Comparison of ENCODE assay signal across 8 cellular contexts in genomic region chr6:160931378-160932343, GRCh38. TPM values are rescaled to one million over a fixed set of nuclear protein-coding genes. Genes with fewer than 3 reads are reported as not detected.
A peak's percentile ranks its signal among the peaks of the same experiment; 100 is the strongest.
DNase-seq lines count a peak whose midpoint lies in the region; ATAC-seq and TF ChIP-seq lines count a peak whose summit lies in the region.

No MANE protein-coding gene starts in this region.

- H3K36me3 ChIP-seq in ectodermal cell (ENCODE audit: control insufficient read depth, insufficient read depth, low read length) (no peaks in the 10 kb centered on the region), muscle layer of colon (ENCODE audit: insufficient read depth, low read length) (no peaks in the 10 kb centered on the region)

- no peak overlapping the region for H3K27ac ChIP-seq in ectodermal cell (ENCODE audit: insufficient read depth, low read depth, low read length, poor library complexity, severe bottlenecking)
- no peak overlapping the region for H3K27ac ChIP-seq in muscle layer of colon (ENCODE audit: low read depth, low read length)

- peak overlapping the region; percentile 64 for H3K4me3 ChIP-seq in AG09309 (ENCODE audit: control insufficient read depth, low read depth, low read length)
- H3K4me3 ChIP-seq in ectodermal cell (ENCODE audit: insufficient read depth, low read depth, low read length), result peak overlapping the region; percentile 46
- H3K4me3 ChIP-seq in muscle layer of colon (ENCODE audit: low read depth in 1 of 2, low read length in 2 of 2), result peak overlapping the region; percentile 49 to 78

- ATAC-seq in HG03039 (IDR thresholded peaks at IDR 0.05; ENCODE audit: unreplicated experiment) (no peak), GM18867 (IDR thresholded peaks at IDR 0.05; ENCODE audit: unreplicated experiment) (no peak)

- H3K4me1 ChIP-seq in ectodermal cell (ENCODE audit: control insufficient read depth, insufficient read depth, low read length), result no peaks in the 10 kb centered on the region
- peaks cover 6% of the 10 kb centered on the region for H3K4me1 ChIP-seq in muscle layer of colon (ENCODE audit: insufficient read depth, low read length)

- H3K9me3 ChIP-seq in ectodermal cell (ENCODE audit: control insufficient read depth, low read length), result no peaks in the 10 kb centered on the region
- peaks cover 5% of the 10 kb centered on the region for H3K9me3 ChIP-seq in muscle layer of colon (ENCODE audit: low read length)

- 43 to 45% methylated on average over 14 of the region's 14 CpGs for WGBS in ectodermal cell, 2 experiments

- DNase-seq in AG09309 (ENCODE audit: low read depth) (no peak), MV-4-11 (lab: John Stamatoyannopoulos, UW) (peak; percentile 57), GM03348 (ENCODE audit: low spot score) (no peak)
- DNase-seq in activated effector memory CD4-positive, alpha-beta T cell treated with anti-CD3 and anti-CD28 coated beads, Interleukin-2, amount 50 U/mL, for 16 hours, result no peak

- no peak overlapping the region for H3K9ac ChIP-seq in muscle layer of colon (ENCODE audit: low read length)

- TF ChIP-seq CTCF in AG09309 (IDR thresholded peaks at IDR 0.05; ENCODE audit: control insufficient read depth, insufficient read depth, low read depth, low read length, missing control alignments), result peak; percentile 9

- H3K27me3 ChIP-seq in ectodermal cell (ENCODE audit: control insufficient read depth, insufficient read depth, low read length, poor library complexity, severe bottlenecking) (peaks cover 13% of the 10 kb centered on the region), muscle layer of colon (ENCODE audit: control insufficient read depth in 1 of 2, insufficient read depth in 2 of 2, low read length in 2 of 2) (peaks cover 0 to 6% of the 10 kb centered on the region in 2 donors)

RNA-seq across cellular contexts. Expression of gene MAP3K4, which starts 59.9 kb away (rescaled TPM):
- polyA plus RNA-seq in ectodermal cell (2013, experiment 1 of 4), result 54.9 TPM
- 37.5 TPM for polyA plus RNA-seq in ectodermal cell (2013, experiment 2 of 4)
- 34.3 TPM for polyA plus RNA-seq in ectodermal cell (2013, experiment 3 of 4)
- polyA plus RNA-seq in ectodermal cell (2013, experiment 4 of 4), result 33.8 TPM
